ENCODE assay signal across 9 cellular contexts in genomic region chr1:233440952-233441401, GRCh38.
DNase-seq lines count a peak whose midpoint lies in the region; ATAC-seq and TF ChIP-seq lines count a peak whose summit lies in the region.
"Had no signal": no experiment of that assay in that cellular context is flagged by ENCODE, and none has a peak within 500 bp of the region (broad histone marks: within the 10 kb centered on the region; RNA-seq: fewer than 3 reads in every experiment).

No MANE protein-coding gene starts in this region.

- no peaks in the 10 kb centered on the region for H3K4me1 ChIP-seq in prostate gland (replicated peaks)

- no peak overlapping the region for H3K4me3 Mint-ChIP-seq in T-helper 17 cell
- H3K4me3 Mint-ChIP-seq: T-helper 1 cell treated with Interleukin-12 subunit alpha and Interleukin-12 subunit beta and Interleukin-4 antibody, amounts not matched to agents 30 μg/mL and 1 μg/mL, for 36 hours had no signal

- peaks cover 34% of the 10 kb centered on the region for H3K27me3 Mint-ChIP-seq in T-helper 17 cell

- TF ChIP-seq CTCF in prostate gland (IDR thresholded peaks at IDR 0.05), result peak in 3 of 4 experiments; percentile 50 to 72 (median 61)

- H3K27ac Mint-ChIP-seq in T-helper 17 cell, result no peak overlapping the region
- H3K27ac Mint-ChIP-seq: T-helper 1 cell treated with Interleukin-12 subunit alpha and Interleukin-12 subunit beta and Interleukin-4 antibody, amounts not matched to agents 30 μg/mL and 1 μg/mL, for 36 hours had no signal

- WGBS in prostate gland, result 10% methylated on average over 9 of the region's 9 CpGs

- intact Hi-C loops in prostate gland (cut with DNase I), result loop anchor here (10.0 kb wide), 1 partner anchor 624 kb away; no protein-coding TSS in a partner anchor

- H3K4me1 Mint-ChIP-seq in T-helper 17 cell, result peaks cover 2% of the 10 kb centered on the region

- H3K9me3 ChIP-seq in T-helper 17 cell (ENCODE audit: control insufficient read depth, low read length, poor library complexity, severe bottlenecking) (no peaks in the 10 kb centered on the region), prostate gland (no peaks in the 10 kb centered on the region)

- DNase-seq in COR-L47 (lab: John Stamatoyannopoulos, UW) (peak; percentile 66), NCI-H1436 (lab: John Stamatoyannopoulos, UW) (peak; percentile 72), T-helper 17 cell (no peak), germinal center (ENCODE audit: low spot score) (peak; percentile 13), prostate gland (ENCODE audit: low spot score) (peak; percentile 11), GF-D8 (lab: John Stamatoyannopoulos, UW) (no peak)

- no peaks in the 10 kb centered on the region for H3K36me3 Mint-ChIP-seq in T-helper 17 cell (ENCODE audit: low read depth)

- H3K4me3 ChIP-seq in prostate gland, result no peak overlapping the region

- H3K36me3 ChIP-seq in prostate gland, result no peaks in the 10 kb centered on the region

- no peak for TF ChIP-seq POLR2A in prostate gland (IDR thresholded peaks at IDR 0.05)

- H3K27me3 ChIP-seq in prostate gland (replicated peaks; ENCODE audit: insufficient read depth), result no peaks in the 10 kb centered on the region

- ATAC-seq in GM21390 (IDR thresholded peaks at IDR 0.05; ENCODE audit: unreplicated experiment), result peak; percentile 60
- peak; percentile 53 for ATAC-seq in T-helper 17 cell
- no peak for ATAC-seq in GM21447 (IDR thresholded peaks at IDR 0.05; ENCODE audit: unreplicated experiment)

- no peak overlapping the region for H3K27ac ChIP-seq in prostate gland

Comparison
In these comparisons a context has a peak if more than half of its experiments do, and no peak if none do; other contexts are left out.
1. DNase-seq: peak in COR-L47 (single experiment), NCI-H1436 (single experiment), germinal center (single experiment) and prostate gland (single experiment); none in T-helper 17 cell (0 of 3) and GF-D8 (single experiment).